8 cellular contexts compared by ENCODE assay signal in the genomic region with DNA sequence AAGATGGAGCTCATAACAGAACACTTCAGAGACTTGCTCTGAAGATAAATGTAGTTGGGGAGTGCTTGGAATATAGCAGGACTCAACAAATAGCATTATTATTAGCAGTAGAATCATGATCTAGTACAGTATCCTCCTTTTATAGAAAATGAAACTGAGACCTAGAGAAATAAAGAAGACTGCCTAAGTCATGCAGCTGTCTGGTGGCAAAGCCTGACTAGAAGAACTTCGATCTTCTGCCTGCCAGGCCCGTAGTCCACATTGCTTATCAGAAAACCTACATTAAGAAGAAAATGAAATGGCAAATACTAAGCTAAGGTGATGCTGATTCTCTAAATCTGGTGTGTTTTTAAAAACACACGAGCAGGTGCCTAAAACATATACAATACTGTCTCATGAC.
A peak's percentile ranks its signal among the peaks of the same experiment; 100 is the strongest.
DNase-seq lines count a peak whose midpoint lies in the region; ATAC-seq and TF ChIP-seq lines count a peak whose summit lies in the region.

No MANE protein-coding gene starts in this region.

- TF ChIP-seq CTCF in WERI-Rb-1 (IDR thresholded peaks at IDR 0.05; ENCODE audit: low read depth, low read length): no peak

- no peak overlapping the region for H3K27ac ChIP-seq in WERI-Rb-1
- peak overlapping the region; percentile 49 for H3K27ac ChIP-seq in substantia nigra (ENCODE audit: low read depth, low read length, poor library complexity, severe bottlenecking)

- ATAC-seq in GM19455 (IDR thresholded peaks at IDR 0.05; ENCODE audit: unreplicated experiment) (peak; percentile 88), HG02938 (IDR thresholded peaks at IDR 0.05; ENCODE audit: unreplicated experiment) (peak; percentile 90)

- peaks cover 10% of the 10 kb centered on the region for H3K36me3 ChIP-seq in WERI-Rb-1

- no peak for DNase-seq in WERI-Rb-1
- no peak for DNase-seq in substantia nigra (lab: John Stamatoyannopoulos, UW)
- no peak for DNase-seq in NCI-H146 treated with DMSO at 0.1 percent for 48 hours (lab: John Stamatoyannopoulos, UW; ENCODE audit: unreplicated experiment)
- no peak for DNase-seq in SHP77 (lab: John Stamatoyannopoulos, UW)
- no peak for DNase-seq in SW480 (ENCODE audit: low spot score)
- no peak for DNase-seq in NCI-H1092 treated with DMSO at 0.1 percent for 48 hours (lab: John Stamatoyannopoulos, UW)

- peak overlapping the region; percentile 11 for H3K4me3 ChIP-seq in WERI-Rb-1 (ENCODE audit: low read depth, low read length)

- H3K27me3 ChIP-seq in WERI-Rb-1 (ENCODE audit: insufficient read depth, low read depth, severe bottlenecking): no peaks in the 10 kb centered on the region

- no peaks in the 10 kb centered on the region for H3K9me3 ChIP-seq in WERI-Rb-1 (ENCODE audit: severe bottlenecking)
